In genomic region chr14:36580141-36580855, GRCh38 we compare ENCODE assay signal across 1 cellular context.
TF ChIP-seq lines count a peak whose summit lies in the region.

No MANE protein-coding gene starts in this region.

TF ChIP-seq in SK-N-SH treated with all-trans-retinoic acid at 6 μM for 48 hours, 23 proteins besides CTCF, POLR2A, EP300 and RAD21 (continued from another document):
- no peak for TF ChIP-seq ISL1 (CRISPR knock-in tag; IDR thresholded peaks at IDR 0.05)
- TF ChIP-seq BACH2 (CRISPR knock-in tag; IDR thresholded peaks at IDR 0.05; ENCODE audit: borderline replicate concordance) = no peak
- TF ChIP-seq TOX (CRISPR knock-in tag; IDR thresholded peaks at IDR 0.05; ENCODE audit: borderline replicate concordance) = no peak
- TF ChIP-seq ZNF8 (CRISPR knock-in tag; IDR thresholded peaks at IDR 0.05) = no peak
- TF ChIP-seq ZC3H10 (CRISPR knock-in tag; IDR thresholded peaks at IDR 0.05) = no peak
- no peak for TF ChIP-seq POU6F1 (CRISPR knock-in tag; IDR thresholded peaks at IDR 0.05; ENCODE audit: borderline replicate concordance, low read depth)
- TF ChIP-seq CSRNP3 (CRISPR knock-in tag; IDR thresholded peaks at IDR 0.05) = no peak
